Comparison of ENCODE assay signal across 7 cellular contexts in genomic region chr12:53177447-53177846, GRCh38. TPM values are rescaled to one million over a fixed set of nuclear protein-coding genes. Genes with fewer than 3 reads are reported as not detected.
DNase-seq lines count a peak whose midpoint lies in the region; ATAC-seq and TF ChIP-seq lines count a peak whose summit lies in the region.
"Not testable (repeated sequence)": the region's sequence is repeated elsewhere in the genome, so short reads cannot be mapped to it uniquely, and the experiment has no call there.

No MANE protein-coding gene starts in this region.

- H3K27me3 ChIP-seq in H9 (ENCODE audit: insufficient read depth, low read length): peaks cover 16% of the 10 kb centered on the region; the same call in 1 of the 2 replicates

- not testable (repeated sequence) for H2BK20ac ChIP-seq in H9 (ENCODE audit: low read depth, low read length, poor library complexity, severe bottlenecking)

- H2AK5ac ChIP-seq in H9 (ENCODE audit: insufficient read length, low read length): not testable (repeated sequence)

- H3K9ac ChIP-seq in H9 (ENCODE audit: extremely low read depth, insufficient read length, low read length): not testable (repeated sequence)

- no CpG with 5 or more reads among the region's 6 CpGs for WGBS in H9 (ENCODE audit: extremely low coverage, insufficient read length, low lambda C conversion rate)

- peaks cover 13% of the 10 kb centered on the region for H3K23me2 ChIP-seq in H9 (ENCODE audit: insufficient read length, low read depth, low read length, poor library complexity, severe bottlenecking)

- H2BK120ac ChIP-seq in H9 (ENCODE audit: low read depth, low read length, poor library complexity, severe bottlenecking): not testable (repeated sequence)

- not testable (repeated sequence) for H4K91ac ChIP-seq in H9 (ENCODE audit: insufficient read length, low read depth, low read length)

- H3K4me1 Mint-ChIP-seq in H9 (peaks cover 26 to 30% of the 10 kb centered on the region in 2 experiments), T-cell (peaks cover 26 to 29% (median 27%) of the 10 kb centered on the region in 3 donors)

- H3K27me3 Mint-ChIP-seq in H9 (ENCODE audit: low read depth): peaks cover 86% of the 10 kb centered on the region
- not testable (repeated sequence) for H3K27me3 Mint-ChIP-seq in T-cell

- not testable (repeated sequence) for H3K79me2 ChIP-seq in H9 (ENCODE audit: insufficient read depth, low read length)

- H2BK15ac ChIP-seq in H9 (ENCODE audit: low read depth, low read length): not testable (repeated sequence)

- not testable (repeated sequence) for H3K4ac ChIP-seq in H9 (ENCODE audit: low read depth, low read length)

- H3K14ac ChIP-seq in H9 (ENCODE audit: insufficient read depth, low read length): not testable (repeated sequence)

- not testable (repeated sequence) for H3K79me1 ChIP-seq in H9 (ENCODE audit: insufficient read depth, low read depth, low read length, poor library complexity, severe bottlenecking)

- not testable (repeated sequence) for H4K5ac ChIP-seq in H9 (ENCODE audit: insufficient read length, low read depth, low read length)

- not testable (repeated sequence) for H3K4me3 Mint-ChIP-seq in H9, T-cell

- peak overlapping the region; percentile 98 for H3K27ac ChIP-seq in 22Rv1
- not testable (repeated sequence) for H3K27ac ChIP-seq in H9 (ENCODE audit: insufficient read length, low read depth, low read length)

- H3K4me2 ChIP-seq in H9 (ENCODE audit: insufficient read depth, insufficient read length, low read length): not testable (repeated sequence)

- not testable (repeated sequence) for H2AFZ ChIP-seq in H9 (ENCODE audit: low read length)

- H2BK5ac ChIP-seq in H9 (ENCODE audit: insufficient read length, low read length): not testable (repeated sequence)

- H3K23ac ChIP-seq in H9 (ENCODE audit: insufficient read length, low read depth, low read length): not testable (repeated sequence)

- POLR2A ChIA-PET in T-cell (lab: Charles Lee): interaction anchor here in 1 of 2 donors (0.8 kb wide), 1 partner anchor 51 kb away, joined by 3 read pairs; no protein-coding TSS in a partner anchor

- H3K36me3 Mint-ChIP-seq in H9 (ENCODE audit: insufficient read depth in 1 of 3, low read depth in 3 of 3): peaks cover 8 to 12% (median 10%) of the 10 kb centered on the region in 3 experiments; a peak in 6 of 7 replicates
- peaks cover 11% of the 10 kb centered on the region for H3K36me3 Mint-ChIP-seq in T-cell

- CTCF ChIA-PET in T-cell (lab: Charles Lee): interaction anchor here in 1 of 2 donors (0.6 kb wide), 1 partner anchor 17 kb away, joined by 3 read pairs; no protein-coding TSS in a partner anchor

- intact Hi-C loops in cardiac septum (cut with DNase I): not testable (repeated sequence)

- not testable (repeated sequence) for H2BK12ac ChIP-seq in H9 (ENCODE audit: insufficient read length, low read depth, low read length)

- ATAC-seq in T-cell (replicated peaks in 1 of 4): not testable (repeated sequence)

- H4K20me1 ChIP-seq in H9 (ENCODE audit: control insufficient read depth, insufficient read depth, insufficient read length): not testable (repeated sequence)

- not testable (repeated sequence) for H3K56ac ChIP-seq in H9 (ENCODE audit: insufficient read length, low read depth, low read length)

- not testable (repeated sequence) for H3K4me1 ChIP-seq in H9 (ENCODE audit: insufficient read depth, low read length)

- DNase-seq in H9: peak; percentile 9
- DNase-seq in NCI-H2029 treated with DMSO at 0.1 percent for 48 hours (lab: John Stamatoyannopoulos, UW): peak; percentile 65
- DNase-seq in T-cell: not testable (repeated sequence)
- peak; percentile 11 for DNase-seq in activated T-cell treated with anti-CD3 and anti-CD28 coated beads, Interleukin-2, amount 50 U/mL, for 1 hour
- DNase-seq in cardiac septum (ENCODE audit: low spot score): peak; percentile 17
- peak; percentile 55 for DNase-seq in mesenteric fat pad (ENCODE audit: low spot score)

- H3K9me3 ChIP-seq in H9 (ENCODE audit: control insufficient read depth, low read depth, low read length): not testable (repeated sequence)

- H4K8ac ChIP-seq in H9 (replicated peaks; ENCODE audit: insufficient read length, low read depth, low read length): not testable (repeated sequence)

- H3K27ac Mint-ChIP-seq in H9: not testable (repeated sequence)
- peak overlapping the region; percentile 11 to 52 for H3K27ac Mint-ChIP-seq in T-cell

- H3T11ph ChIP-seq in H9 (ENCODE audit: low read length): not testable (repeated sequence)

- not testable (repeated sequence) for TF ChIP-seq CTCF in 22Rv1 (IDR thresholded peaks at IDR 0.05); H9 (conservative IDR thresholded peaks at IDR 0.05)

- not testable (repeated sequence) for H3K9me3 Mint-ChIP-seq in H9, T-cell

- not testable (repeated sequence) for H3K18ac ChIP-seq in H9 (ENCODE audit: insufficient read length, low read depth, low read length)

RNA-seq across cellular contexts. Expression of gene ZNF740, which starts 3.1 kb away (rescaled TPM):
- 41.2 and 47.2 TPM in 2 replicates for total RNA-seq in H9 (2021)
- 10 to 100 TPM; 36.4 to 94.2 (median 83.9) TPM for total RNA-seq in T-cell
- total RNA-seq in cardiac septum: 19.2 TPM
- total RNA-seq in mesenteric fat pad: 39.7 TPM

RNA-seq across cellular contexts. Expression of gene CSAD, which starts 3.3 kb away (rescaled TPM):
- total RNA-seq in H9 (2021) (7.4 and 7.7 TPM in 2 replicates), T-cell (10 to 100 TPM; 48.6 to 69.6 (median 62.3) TPM), cardiac septum (16.5 TPM), mesenteric fat pad (296 TPM)

RNA-seq across cellular contexts. Expression of gene ITGB7, which starts 29.6 kb away (rescaled TPM):
- 0.26 and 0.39 TPM in 2 replicates for total RNA-seq in H9 (2021)
- 100 to 1,000 TPM; 247 to 590 (median 469) TPM for total RNA-seq in T-cell
- total RNA-seq in cardiac septum: 1.4 TPM
- total RNA-seq in mesenteric fat pad: 2.3 TPM

RNA-seq across cellular contexts. Expression of gene RARG, which starts 54.6 kb away (rescaled TPM):
- total RNA-seq in H9 (2021): 42.6 and 43.7 TPM in 2 replicates
- total RNA-seq in T-cell: 10 to 100 TPM; 20.3 to 91.3 (median 74.2) TPM
- 21.2 TPM for total RNA-seq in cardiac septum
- total RNA-seq in mesenteric fat pad: 18.0 TPM

Comparison
In these comparisons a context has a peak if more than half of its experiments do, and no peak if none do; other contexts are left out.
1. RNA of gene ITGB7, which starts 29.6 kb away (total RNA-seq): 247 to 590 TPM in T-cell; 2.3 TPM in mesenteric fat pad (single experiment), 1.4 TPM in cardiac septum (single experiment) and 0.26 to 0.39 TPM in H9; every median in the first group is over 10 times any median in the second.